Comparison of ENCODE assay signal across 8 cellular contexts in genomic region chr1:156337888-156338179, GRCh38. TPM values are rescaled to one million over a fixed set of nuclear protein-coding genes. Genes with fewer than 3 reads are reported as not detected.
DNase-seq lines count a peak whose midpoint lies in the region; ATAC-seq and TF ChIP-seq lines count a peak whose summit lies in the region.

No MANE protein-coding gene starts in this region.

- ATAC-seq in naive B cell (ENCODE audit: low read depth in 2 of 2) (no peak), HG03457 (IDR thresholded peaks at IDR 0.05; ENCODE audit: unreplicated experiment) (no peak)

- H3K4me1 ChIP-seq in colonic mucosa: peaks cover 8% of the 10 kb centered on the region

- H3K9ac ChIP-seq in colonic mucosa (ENCODE audit: low read depth in 2 of 2, low read length in 2 of 2): peak overlapping the region; percentile 61 to 80

- peaks cover 29 to 33% (median 31%) of the 10 kb centered on the region in 3 donors for H3K4me1 Mint-ChIP-seq in naive B cell

- H3K9me3 Mint-ChIP-seq in naive B cell: no peaks in the 10 kb centered on the region

- intact Hi-C loops in colonic mucosa (cut with DNase I): no loop called here

- no peaks in the 10 kb centered on the region for H3K27me3 Mint-ChIP-seq in naive B cell

- H3K9me3 ChIP-seq in MG63 (no peaks in the 10 kb centered on the region), colonic mucosa (no peaks in the 10 kb centered on the region)

- peak overlapping the region; percentile 72 for H3K27ac ChIP-seq in colonic mucosa

- H3K27me3 ChIP-seq in GM06990 (replicated peaks; ENCODE audit: control insufficient read depth, insufficient read depth, low read length) (no peaks in the 10 kb centered on the region), MG63 (no peaks in the 10 kb centered on the region), colonic mucosa (no peaks in the 10 kb centered on the region)

- peak overlapping the region; percentile 89 to 99 (median 99) for H3K4me3 Mint-ChIP-seq in naive B cell

- H3K27ac Mint-ChIP-seq in naive B cell: peak overlapping the region; percentile 90 to 99 (median 96)

- no peak for DNase-seq in GM06990 (ENCODE audit: extremely low read depth, insufficient read length)
- DNase-seq in MG63: no peak
- DNase-seq in colonic mucosa: no peak
- no peak for DNase-seq in naive B cell
- no peak for DNase-seq in NCI-H1105 treated with DMSO at 0.1 percent for 48 hours (lab: John Stamatoyannopoulos, UW)
- no peak for DNase-seq in T1000 (lab: John Stamatoyannopoulos, UW)
- DNase-seq in NCI-H1417 treated with DMSO at 0.1 percent for 48 hours (lab: John Stamatoyannopoulos, UW): no peak

- no peak for TF ChIP-seq CTCF in GM06990 (IDR thresholded peaks at IDR 0.05; ENCODE audit: insufficient read depth, low read length, poor library complexity, severe bottlenecking)
- no peak for TF ChIP-seq CTCF in colonic mucosa (IDR thresholded peaks at IDR 0.05)

- H3K36me3 Mint-ChIP-seq in naive B cell: peaks cover 8 to 9% of the 10 kb centered on the region in 2 donors

- H3K36me3 ChIP-seq in GM06990 (ENCODE audit: control insufficient read depth, insufficient read depth, low read length) (peaks cover 9% of the 10 kb centered on the region), MG63 (peaks cover 42% of the 10 kb centered on the region), colonic mucosa (peaks cover 5% of the 10 kb centered on the region)

- H3K4me3 ChIP-seq in GM06990 (replicated peaks; ENCODE audit: low read depth, low read length) (peak overlapping the region; percentile 84), MG63 (peak overlapping the region; percentile 80), colonic mucosa (peak overlapping the region; percentile 74)

RNA-seq across cellular contexts. Expression of gene CCT3, which starts 0.3 kb away (rescaled TPM):
- 1,070 and 1,240 TPM in 2 replicates for total RNA-seq in MG63 (2014; rRNA removed; shearing (Covaris generic); ENCODE audit: low replicate concordance)
- 100 to 1,000 TPM; 125 to 294 TPM for total RNA-seq in colonic mucosa
- polyA plus RNA-seq in naive B cell (ENCODE audit: low read depth in 6 of 6): 100 to 1,000 TPM; 161 to 293 (median 183) TPM

RNA-seq across cellular contexts. Expression of gene TSACC, which starts 0.5 kb away (rescaled TPM):
- total RNA-seq in MG63 (2014; rRNA removed; shearing (Covaris generic); ENCODE audit: low replicate concordance): 1.3 TPM in 1 of 2 replicates, not detected in the other
- not detected for total RNA-seq in colonic mucosa
- polyA plus RNA-seq in naive B cell (ENCODE audit: low read depth in 6 of 6): 1 to 10 TPM in 1 of 6 donors, not detected in 5; 1.2 TPM

RNA-seq across cellular contexts. Expression of gene RHBG, which starts 31.2 kb away (rescaled TPM):
- not detected in 2 replicates for total RNA-seq in MG63 (2014; rRNA removed; shearing (Covaris generic); ENCODE audit: low replicate concordance)
- total RNA-seq in colonic mucosa: under 1 TPM in 1 of 2 donors, not detected in 1; 0.12 TPM
- polyA plus RNA-seq in naive B cell (ENCODE audit: low read depth in 6 of 6): not detected

RNA-seq across cellular contexts. Expression of gene VHLL, which starts 38.7 kb away (rescaled TPM):
- total RNA-seq in MG63 (2014; rRNA removed; shearing (Covaris generic); ENCODE audit: low replicate concordance): not detected in 2 replicates
- not detected for total RNA-seq in colonic mucosa
- not detected for polyA plus RNA-seq in naive B cell (ENCODE audit: low read depth in 6 of 6)

RNA-seq across cellular contexts. Expression of gene GLMP, which starts 42.4 kb away (rescaled TPM):
- total RNA-seq in MG63 (2014; rRNA removed; shearing (Covaris generic); ENCODE audit: low replicate concordance): 2.9 and 8.7 TPM in 2 replicates
- 10 to 100 TPM; 31.8 to 46.2 TPM for total RNA-seq in colonic mucosa
- 10 to 100 TPM in 2 of 6 donors, 1 to 10 TPM in 4; 6.3 to 13.4 (median 8.9) TPM for polyA plus RNA-seq in naive B cell (ENCODE audit: low read depth in 6 of 6)
